Comparison of ENCODE assay signal across 9 cellular contexts in the genomic region with DNA sequence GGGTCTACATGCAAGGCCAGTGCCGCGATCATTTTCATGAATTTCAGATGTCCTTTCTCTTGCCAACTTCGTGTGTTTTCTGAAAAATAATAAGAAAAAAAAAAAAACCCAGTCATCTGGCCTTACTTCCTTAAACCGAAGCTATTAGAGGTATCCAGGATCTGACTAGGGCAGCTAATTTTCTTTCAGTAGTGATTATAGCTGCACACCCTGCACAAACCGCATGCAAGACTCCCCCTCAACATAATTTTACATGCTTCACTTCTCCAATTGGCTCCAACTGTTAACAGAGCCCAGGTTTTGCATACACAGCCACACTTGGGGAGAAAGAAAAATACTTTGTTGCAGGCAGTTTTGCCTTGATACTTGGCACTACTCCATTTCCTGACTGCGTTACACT. TPM values are rescaled to one million over a fixed set of nuclear protein-coding genes. Genes with fewer than 3 reads are reported as not detected.
DNase-seq lines count a peak whose midpoint lies in the region; ATAC-seq and TF ChIP-seq lines count a peak whose summit lies in the region.
"Had no signal": no experiment of that assay in that cellular context is flagged by ENCODE, and none has a peak within 500 bp of the region (broad histone marks: within the 10 kb centered on the region; RNA-seq: fewer than 3 reads in every experiment).

No MANE protein-coding gene starts in this region.

- no TSS peak for BruUV-seq in mammary epithelial cell (replicated peaks; lab: Mats Ljungman, UMichigan)

- no peak overlapping the region for H3K9ac ChIP-seq in mammary epithelial cell (ENCODE audit: insufficient read depth, low read length)

- peak overlapping the region; percentile 79; the same call in 1 of the 2 replicates for H3K4me3 ChIP-seq in GM08714 (ENCODE audit: low read length)
- no peak overlapping the region for H3K4me3 ChIP-seq in adrenal gland
- no peak overlapping the region for H3K4me3 ChIP-seq in mammary epithelial cell (replicated peaks in 1 of 3; ENCODE audit: insufficient read depth in 1 of 3, low read depth in 2 of 3, low read length in 3 of 3)

- no peaks in the 10 kb centered on the region for H3K79me2 ChIP-seq in mammary epithelial cell (ENCODE audit: insufficient read depth, low read length)

- in situ Hi-C loops in mammary epithelial cell (cut with MboI; ENCODE audit: low sequenced_read_pairs in 2 of 2) = no loop called here

- dilution Hi-C loops in mammary epithelial cell (cut with HindIII; ENCODE audit: low sequenced_read_pairs) = no loop called here

- CTCF ChIA-PET in mammary epithelial cell (lab: Charles Lee; ENCODE audit: low non-redundant PET) = no interaction called here

- peak overlapping the region in 3 of 5 donors; percentile 21 to 65 (median 36) for H3K27ac ChIP-seq in adrenal gland
- no peak overlapping the region for H3K27ac ChIP-seq in mammary epithelial cell (ENCODE audit: insufficient read depth, low read depth, low read length)

- no peak overlapping the region for H3K4me2 ChIP-seq in mammary epithelial cell (ENCODE audit: insufficient read depth, low read depth, low read length)

- H3K4me1 ChIP-seq in adrenal gland (replicated peaks in 1 of 2) (no peaks in the 10 kb centered on the region), mammary epithelial cell (ENCODE audit: insufficient read depth, low read length) (no peaks in the 10 kb centered on the region)

- DNase-seq in adrenal gland (no peak), mammary epithelial cell (no peak), DMS53 treated with DMSO at 0.1 percent for 48 hours (lab: John Stamatoyannopoulos, UW; ENCODE audit: unreplicated experiment) (no peak)
- DNase-seq in stimulated activated CD4-positive, alpha-beta T cell treated with anti-CD3 and anti-CD28 coated beads, Interleukin-12 subunit alpha, Interleukin-12 subunit beta, amount 100 ng/mL, for 4 hours = no peak
- no peak for DNase-seq in activated CD8-positive, alpha-beta memory T cell treated with anti-CD3 and anti-CD28 coated beads, Interleukin-2, amount 50 U/mL, for 4 hours
- DNase-seq: CD4-positive, alpha-beta T cell had no signal

- no peaks in the 10 kb centered on the region for H3K27me3 ChIP-seq in adrenal gland
- H3K27me3 ChIP-seq in mammary epithelial cell (ENCODE audit: insufficient read depth, low read length) = no peaks in the 10 kb centered on the region

- H3K36me3 ChIP-seq in adrenal gland (replicated peaks in 1 of 2) = no peaks in the 10 kb centered on the region
- H3K36me3 ChIP-seq in mammary epithelial cell (ENCODE audit: insufficient read depth, low read length) = no peaks in the 10 kb centered on the region

- H4K20me1 ChIP-seq in mammary epithelial cell (ENCODE audit: insufficient read depth, low read length) = no peaks in the 10 kb centered on the region

- no peak overlapping the region for H2AFZ ChIP-seq in mammary epithelial cell (ENCODE audit: low read depth, low read length)

- no peak for TF ChIP-seq POLR2A in adrenal gland (IDR thresholded peaks at IDR 0.05)

- intact Hi-C loops in adrenal gland (cut with DNase I) = no loop called here
- intact Hi-C loops in mammary epithelial cell (cut with micrococcal nuclease) = no loop called here

- ATAC-seq in GM21390 (IDR thresholded peaks at IDR 0.05; ENCODE audit: unreplicated experiment) = peak; percentile 64
- peak; percentile 58 for ATAC-seq in HG03432 (IDR thresholded peaks at IDR 0.05; ENCODE audit: unreplicated experiment)

- H3K9me3 ChIP-seq in adrenal gland (replicated peaks in 1 of 3) = no peaks in the 10 kb centered on the region
- H3K9me3 ChIP-seq in mammary epithelial cell (replicated peaks; ENCODE audit: insufficient read depth, low read length) = no peaks in the 10 kb centered on the region

- WGBS in adrenal gland, 4 donors = 48 to 58% (median 53%) methylated on average over 6 of the region's 6 CpGs
- WGBS in mammary epithelial cell (ENCODE audit: low coverage, missing lambda C conversion rate) = 69% methylated on average over 6 of the region's 6 CpGs

- no peak for TF ChIP-seq CTCF in adrenal gland (IDR thresholded peaks at IDR 0.05)
- TF ChIP-seq CTCF in mammary epithelial cell (conservative IDR thresholded peaks at IDR 0.05 in 1 of 2, IDR thresholded peaks at IDR 0.05 in 1 of 2; ENCODE audit: extremely low read depth in 1 of 2, insufficient read depth in 1 of 2, low read depth in 1 of 2, low read length in 2 of 2) = no peak

RNA-seq across cellular contexts. Expression of a gene that starts 11.8 kb away (rescaled TPM):
- total RNA-seq in adrenal gland = 100 to 1,000 TPM in 6 of 8 donors, 10 to 100 TPM in 2; 44.7 to 481 (median 298) TPM
- polyA plus RNA-seq in adrenal gland = 10 to 100 TPM; 26.6 to 84.0 (median 41.7) TPM
- total RNA-seq in mammary epithelial cell = not detected
- polyA plus RNA-seq in mammary epithelial cell = not detected
- polyA minus RNA-seq in mammary epithelial cell = not detected

Comparison
In these comparisons a context has a peak if more than half of its experiments do, and no peak if none do; other contexts are left out.
1. RNA of a gene that starts 11.8 kb away (total RNA-seq): 44.7 to 481 TPM in adrenal gland; not detected in mammary epithelial cell; every median in the first group is over 10 times any median in the second.